ENCODE assay signal across 19 cellular contexts in the genomic region with DNA sequence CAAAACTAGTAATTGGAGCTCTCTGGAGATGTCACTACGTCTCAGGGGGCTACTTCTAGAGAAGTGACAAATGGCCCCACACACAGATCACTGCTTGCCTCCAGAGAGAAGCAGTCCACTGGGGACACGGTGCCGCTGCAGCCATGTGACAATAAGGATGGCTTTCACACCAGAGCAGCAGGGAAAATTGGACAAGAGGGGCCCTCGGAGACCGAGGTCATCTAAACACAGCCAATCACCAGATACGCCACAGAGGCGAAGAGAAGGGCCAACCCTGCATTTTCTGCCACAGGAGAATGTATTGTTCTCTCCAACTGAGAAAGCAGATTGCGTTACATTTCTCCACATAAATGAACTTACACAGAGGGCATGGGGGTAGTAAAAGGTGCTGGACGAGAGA. TPM values are rescaled to one million over a fixed set of nuclear protein-coding genes. Genes with fewer than 3 reads are reported as not detected.
DNase-seq lines count a peak whose midpoint lies in the region; ATAC-seq and TF ChIP-seq lines count a peak whose summit lies in the region.
"Had no signal": no experiment of that assay in that cellular context is flagged by ENCODE, and none has a peak within 500 bp of the region (broad histone marks: within the 10 kb centered on the region; RNA-seq: fewer than 3 reads in every experiment).

No MANE protein-coding gene starts in this region.

- TF ChIP-seq CTCF in WTC11 (IDR thresholded peaks at IDR 0.05) = no peak
- no peak for TF ChIP-seq CTCF in foreskin keratinocyte (conservative IDR thresholded peaks at IDR 0.05)

- no peak overlapping the region for H3K4me3 Mint-ChIP-seq in WTC11
- H3K4me3 Mint-ChIP-seq in naive thymus-derived CD4-positive, alpha-beta T cell = no peak overlapping the region
- H3K4me3 Mint-ChIP-seq in natural killer cell treated with Interleukin-12 subunit alpha and Interleukin-12 subunit beta and Interleukin-15 and Interleukin-18, amount 100 ng/mL, for 72 hours = no peak overlapping the region
- H3K4me3 Mint-ChIP-seq: activated naive CD4-positive, alpha-beta T cell treated with anti-CD3 and anti-CD28 coated beads for 36 hours had no signal

- no peaks in the 10 kb centered on the region for H3K9me3 ChIP-seq in naive thymus-derived CD4-positive, alpha-beta T cell (ENCODE audit: control insufficient read depth in 2 of 3, low read length in 3 of 3)
- H3K9me3 ChIP-seq: sigmoid colon had no signal

- in situ Hi-C loops in G401 (cut with HindIII; ENCODE audit: low sequenced_read_pairs) = no loop called here

- CTCF ChIA-PET in WTC11 (lab: Charles Lee) = no interaction called here
- CTCF ChIA-PET in naive thymus-derived CD4-positive, alpha-beta T cell (lab: Charles Lee) = interaction anchor here (0.7 kb wide), 1 partner anchor 134 kb away, joined by 3 read pairs; no protein-coding TSS in a partner anchor

- no peaks in the 10 kb centered on the region for H3K36me3 ChIP-seq in naive thymus-derived CD4-positive, alpha-beta T cell (ENCODE audit: control insufficient read depth in 2 of 3, insufficient read depth in 3 of 3, low read length in 3 of 3)
- H3K36me3 ChIP-seq: sigmoid colon had no signal

- no peaks in the 10 kb centered on the region for H3K9me3 Mint-ChIP-seq in WTC11
- no peaks in the 10 kb centered on the region for H3K9me3 Mint-ChIP-seq in naive thymus-derived CD4-positive, alpha-beta T cell
- H3K9me3 Mint-ChIP-seq in natural killer cell treated with Interleukin-12 subunit alpha and Interleukin-12 subunit beta and Interleukin-15 and Interleukin-18, amount 100 ng/mL, for 72 hours = no peaks in the 10 kb centered on the region
- H3K9me3 Mint-ChIP-seq: activated naive CD4-positive, alpha-beta T cell treated with anti-CD3 and anti-CD28 coated beads for 36 hours had no signal

- H3K27ac ChIP-seq in layer of hippocampus (ENCODE audit: low read depth, low read length) (peak overlapping the region; percentile 72), foreskin keratinocyte (no peak overlapping the region)
- H3K27ac ChIP-seq in naive thymus-derived CD4-positive, alpha-beta T cell (ENCODE audit: low read depth, low read length) = no peak overlapping the region
- H3K27ac ChIP-seq: RWPE1, sigmoid colon had no signal

- ATAC-seq in WTC11 = no peak
- no peak for ATAC-seq in HG03432 (IDR thresholded peaks at IDR 0.05; ENCODE audit: unreplicated experiment)
- no peak for ATAC-seq in foreskin keratinocyte
- no peak for ATAC-seq in naive thymus-derived CD4-positive, alpha-beta T cell
- no peak for ATAC-seq in natural killer cell treated with Interleukin-12 subunit alpha and Interleukin-12 subunit beta and Interleukin-15 and Interleukin-18, amount 100 ng/mL, for 72 hours
- ATAC-seq: left colon, SK-N-SH treated with all-trans-retinoic acid at 6 μM for 48 hours had no signal

- H3K4me1 Mint-ChIP-seq in WTC11 = peaks cover 31% of the 10 kb centered on the region
- H3K4me1 Mint-ChIP-seq in naive thymus-derived CD4-positive, alpha-beta T cell = peaks cover 20 to 69% (median 50%) of the 10 kb centered on the region in 7 donors
- peaks cover 0 to 8% of the 10 kb centered on the region in 2 donors for H3K4me1 Mint-ChIP-seq in natural killer cell treated with Interleukin-12 subunit alpha and Interleukin-12 subunit beta and Interleukin-15 and Interleukin-18, amount 100 ng/mL, for 72 hours (ENCODE audit: low read depth in 2 of 2)

- no peaks in the 10 kb centered on the region for H3K36me3 Mint-ChIP-seq in WTC11
- no peaks in the 10 kb centered on the region for H3K36me3 Mint-ChIP-seq in naive thymus-derived CD4-positive, alpha-beta T cell
- H3K36me3 Mint-ChIP-seq in natural killer cell treated with Interleukin-12 subunit alpha and Interleukin-12 subunit beta and Interleukin-15 and Interleukin-18, amount 100 ng/mL, for 72 hours = no peaks in the 10 kb centered on the region

- H3K27me3 ChIP-seq in layer of hippocampus (ENCODE audit: control insufficient read depth, insufficient read depth, low read length) (no peaks in the 10 kb centered on the region), foreskin keratinocyte (no peaks in the 10 kb centered on the region)
- no peaks in the 10 kb centered on the region for H3K27me3 ChIP-seq in naive thymus-derived CD4-positive, alpha-beta T cell (ENCODE audit: control insufficient read depth in 2 of 2, insufficient read depth in 2 of 2, low read length in 2 of 2)
- H3K27me3 ChIP-seq: sigmoid colon had no signal

- DNase-seq in G401 (ENCODE audit: low spot score) (peak; percentile 66), WTC11 (ENCODE audit: low spot score) (no peak), putamen (ENCODE audit: low spot score) (peak; percentile 69), foreskin keratinocyte (no peak)
- no peak for DNase-seq in naive thymus-derived CD4-positive, alpha-beta T cell
- no peak for DNase-seq in natural killer cell treated with Interleukin-12 subunit alpha and Interleukin-12 subunit beta and Interleukin-15 and Interleukin-18, amount 100 ng/mL, for 72 hours (ENCODE audit: low spot score)
- DNase-seq: activated CD4-positive, alpha-beta T cell treated with anti-CD3 and anti-CD28 coated beads for 4 hours; activated naive CD4-positive, alpha-beta T cell treated with anti-CD3 and anti-CD28 coated beads for 36 hours; activated T-cell treated with anti-CD3 and anti-CD28 coated beads for 4 hours; AML-193; KG1; left colon; NCI-H2029; NCI-H510A treated with DMSO at 0.1 percent for 48 hours; sigmoid colon had no signal

- H3K27me3 Mint-ChIP-seq in WTC11 (ENCODE audit: low read depth) = no peaks in the 10 kb centered on the region
- peaks cover 0 to 2% (median 0%) of the 10 kb centered on the region in 5 donors for H3K27me3 Mint-ChIP-seq in naive thymus-derived CD4-positive, alpha-beta T cell
- no peaks in the 10 kb centered on the region for H3K27me3 Mint-ChIP-seq in natural killer cell treated with Interleukin-12 subunit alpha and Interleukin-12 subunit beta and Interleukin-15 and Interleukin-18, amount 100 ng/mL, for 72 hours

- 0 out of 2 replicates have a peak overlapping the region, but pooled peaks have one; percentile 14 for H3K27ac Mint-ChIP-seq in WTC11
- H3K27ac Mint-ChIP-seq in naive thymus-derived CD4-positive, alpha-beta T cell = peak overlapping the region in 2 of 9 donors; percentile 56 to 72
- no peak overlapping the region for H3K27ac Mint-ChIP-seq in natural killer cell treated with Interleukin-12 subunit alpha and Interleukin-12 subunit beta and Interleukin-15 and Interleukin-18, amount 100 ng/mL, for 72 hours
- H3K27ac Mint-ChIP-seq: activated naive CD4-positive, alpha-beta T cell treated with anti-CD3 and anti-CD28 coated beads for 36 hours had no signal

- H3K4me1 ChIP-seq in foreskin keratinocyte = peaks cover 4% of the 10 kb centered on the region
- H3K4me1 ChIP-seq in naive thymus-derived CD4-positive, alpha-beta T cell (ENCODE audit: control insufficient read depth in 2 of 2, insufficient read depth in 2 of 2, low read length in 2 of 2) = peaks cover 12 to 34% of the 10 kb centered on the region in 2 donors
- H3K4me1 ChIP-seq: sigmoid colon had no signal

- POLR2A ChIA-PET in WTC11 (lab: Charles Lee) = no interaction called here
- POLR2A ChIA-PET in naive thymus-derived CD4-positive, alpha-beta T cell (lab: Charles Lee) = interaction anchor here (0.7 kb wide), 1 partner anchor 36 kb away, joined by 3 read pairs; no protein-coding TSS in a partner anchor

- intact Hi-C loops in naive thymus-derived CD4-positive, alpha-beta T cell (cut with micrococcal nuclease) = loop anchor here (5.0 kb wide), 3 partner anchors 43 to 112 kb away; no protein-coding TSS in a partner anchor

- H3K4me3 ChIP-seq in naive thymus-derived CD4-positive, alpha-beta T cell (ENCODE audit: low read length) = no peak overlapping the region
- H3K4me3 ChIP-seq: sigmoid colon had no signal

TF ChIP-seq in WTC11, 78 proteins besides CTCF, POLR2A, EP300 and RAD21 (continues in another document):
- no peak for TF ChIP-seq PRRX2 (CRISPR knock-in tag; IDR thresholded peaks at IDR 0.05)
- no peak for TF ChIP-seq JAZF1 (CRISPR knock-in tag; IDR thresholded peaks at IDR 0.05)
- no peak for TF ChIP-seq ZNF532 (CRISPR knock-in tag; IDR thresholded peaks at IDR 0.05; ENCODE audit: borderline replicate concordance)

RNA-seq across cellular contexts. Expression of gene TIAM1, which starts 51.2 kb away (rescaled TPM):
- 0.03 and 0.49 TPM in 2 replicates for total RNA-seq in G401 (2014; rRNA removed; shearing (Covaris generic))
- total RNA-seq in WTC11 (2021) = 25.2 to 28.7 TPM (median 28.2 TPM) in 3 replicates
- total RNA-seq in foreskin keratinocyte = 13.1 and 14.6 TPM in 2 replicates
- polyA plus RNA-seq in foreskin keratinocyte = 3.6 and 4.6 TPM in 2 replicates
- 100 to 1,000 TPM in 1 of 5 experiments, 10 to 100 TPM in 4; 53.5 to 103 (median 83.8) TPM for total RNA-seq in naive thymus-derived CD4-positive, alpha-beta T cell
- 10 to 100 TPM; 24.8 to 32.1 TPM for polyA plus RNA-seq in naive thymus-derived CD4-positive, alpha-beta T cell
- 100 to 1,000 TPM in 1 of 2 donors, 10 to 100 TPM in 1; 57.4 to 125 TPM for total RNA-seq in natural killer cell treated with Interleukin-12 subunit alpha and Interleukin-12 subunit beta and Interleukin-15 and Interleukin-18, amount 100 ng/mL, for 72 hours

Comparison
In these comparisons a context has a peak if more than half of its experiments do, and no peak if none do; other contexts are left out.
1. DNase-seq: peak in G401 (single experiment) and putamen (single experiment); none in WTC11 (single experiment), foreskin keratinocyte (0 of 2), naive thymus-derived CD4-positive, alpha-beta T cell (0 of 9) and natural killer cell treated with Interleukin-12 subunit alpha and Interleukin-12 subunit beta and Interleukin-15 and Interleukin-18, amount 100 ng/mL, for 72 hours (single experiment).